In the genomic region with DNA sequence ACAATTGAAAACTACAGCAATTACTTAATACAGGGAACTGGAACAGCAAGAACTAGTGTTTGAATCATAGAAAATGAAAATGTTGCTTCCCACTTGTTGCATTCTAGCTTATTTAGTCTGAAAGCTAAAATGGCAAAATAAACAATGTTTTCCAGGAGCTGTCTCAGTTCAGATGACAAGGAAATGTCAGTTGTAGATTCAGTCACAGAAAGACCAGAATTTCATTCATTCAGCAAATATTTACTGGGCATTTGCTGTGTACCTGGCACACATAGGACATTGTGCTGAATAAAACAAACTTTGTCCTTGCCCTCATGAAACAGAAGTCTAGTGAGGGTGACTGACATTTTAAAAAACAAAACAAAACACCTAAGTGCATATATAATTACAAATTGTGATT, we compare ENCODE assay signal across 21 cellular contexts. TPM values are rescaled to one million over a fixed set of nuclear protein-coding genes. Genes with fewer than 3 reads are reported as not detected.
A peak's percentile ranks its signal among the peaks of the same experiment; 100 is the strongest.
DNase-seq lines count a peak whose midpoint lies in the region; ATAC-seq and TF ChIP-seq lines count a peak whose summit lies in the region.
"Had no signal": no experiment of that assay in that cellular context is flagged by ENCODE, and none has a peak within 500 bp of the region (broad histone marks: within the 10 kb centered on the region; RNA-seq: fewer than 3 reads in every experiment).

No MANE protein-coding gene starts in this region.

- intact Hi-C loops in left colon (cut with DNase I, micrococcal nuclease): no loop called here
- intact Hi-C loops in right lobe of liver (cut with DNase I): no loop called here
- intact Hi-C loops in naive thymus-derived CD4-positive, alpha-beta T cell (cut with micrococcal nuclease): no loop called here

- POLR2A ChIA-PET in naive thymus-derived CD4-positive, alpha-beta T cell (lab: Charles Lee): no interaction called here

- H3K9me3 Mint-ChIP-seq in naive thymus-derived CD4-positive, alpha-beta T cell: peaks cover 0 to 13% (median 2%) of the 10 kb centered on the region in 11 donors

- no peak for TF ChIP-seq POLR2A in right lobe of liver (IDR thresholded peaks at IDR 0.05)

- TF ChIP-seq CTCF in LNCaP clone FGC (IDR thresholded peaks at IDR 0.05; ENCODE audit: control insufficient read depth, extremely low read depth, insufficient read depth): no peak
- no peak for TF ChIP-seq CTCF in right lobe of liver (IDR thresholded peaks at IDR 0.05)
- no peak for TF ChIP-seq CTCF in GM13976 (IDR thresholded peaks at IDR 0.05; ENCODE audit: borderline replicate concordance, control extremely low read depth, extremely low read depth, insufficient read depth, missing control alignments)

- in situ Hi-C loops in GM13976 (cut with MboI; ENCODE audit: low sequenced_read_pairs, unreplicated experiment): no loop called here

- ATAC-seq in left colon (peak; percentile 21), right lobe of liver (peak; percentile 92 to 98 (median 98)), GM18520 (IDR thresholded peaks at IDR 0.05; ENCODE audit: unreplicated experiment) (no peak)
- no peak for ATAC-seq in naive thymus-derived CD4-positive, alpha-beta T cell
- ATAC-seq: K562 had no signal

- H3K27me3 ChIP-seq in right lobe of liver: no peaks in the 10 kb centered on the region
- no peaks in the 10 kb centered on the region for H3K27me3 ChIP-seq in naive thymus-derived CD4-positive, alpha-beta T cell (ENCODE audit: control insufficient read depth in 2 of 2, insufficient read depth in 2 of 2, low read length in 2 of 2)
- H3K27me3 ChIP-seq: BE2C had no signal

- no peaks in the 10 kb centered on the region for H3K36me3 ChIP-seq in right lobe of liver
- no peaks in the 10 kb centered on the region for H3K36me3 ChIP-seq in naive thymus-derived CD4-positive, alpha-beta T cell (ENCODE audit: control insufficient read depth in 2 of 3, insufficient read depth in 3 of 3, low read length in 3 of 3)
- H3K36me3 ChIP-seq: BE2C, HAP-1 had no signal

- H3K27ac ChIP-seq in right lobe of liver: peak overlapping the region in 1 of 3 donors; percentile 42
- H3K27ac ChIP-seq in naive thymus-derived CD4-positive, alpha-beta T cell (ENCODE audit: low read depth, low read length): no peak overlapping the region
- H3K27ac ChIP-seq: GM23248, HL-60 had no signal

- H3K27me3 Mint-ChIP-seq in naive thymus-derived CD4-positive, alpha-beta T cell: no peaks in the 10 kb centered on the region
- H3K27me3 Mint-ChIP-seq: CD4-positive, CD25-positive, alpha-beta regulatory T cell had no signal

- DNase-seq in LNCaP clone FGC (ENCODE audit: low read depth) (peak; percentile 18), left colon (no peak), right lobe of liver (no peak), RKO (ENCODE audit: low spot score) (no peak), GM13976 (ENCODE audit: low spot score) (no peak)
- DNase-seq in naive thymus-derived CD4-positive, alpha-beta T cell: no peak
- DNase-seq: ACHN; BE2C; C1 segment of cervical spinal cord; Caco-2; CD4-positive, CD25-positive, alpha-beta regulatory T cell; CD8-positive, alpha-beta memory T cell; DMS79 treated with DMSO at 0.1 percent for 48 hours; GF-D8; GM23248; IMR-90 had no signal

- H3K4me3 Mint-ChIP-seq in naive thymus-derived CD4-positive, alpha-beta T cell: no peak overlapping the region
- H3K4me3 Mint-ChIP-seq: CD4-positive, CD25-positive, alpha-beta regulatory T cell; CD8-positive, alpha-beta memory T cell had no signal

- H3K4me3 ChIP-seq in LNCaP clone FGC (ENCODE audit: low read depth, low read length) (no peak overlapping the region), right lobe of liver (no peak overlapping the region)
- no peak overlapping the region for H3K4me3 ChIP-seq in naive thymus-derived CD4-positive, alpha-beta T cell (ENCODE audit: low read length)
- H3K4me3 ChIP-seq: GM23248, HAP-1, K562 had no signal

- peaks cover 0 to 5% (median under 1%) of the 10 kb centered on the region in 5 donors for H3K36me3 Mint-ChIP-seq in naive thymus-derived CD4-positive, alpha-beta T cell

- no peaks in the 10 kb centered on the region for H3K9me3 ChIP-seq in right lobe of liver
- peaks cover 0 to under 1% (median 0%) of the 10 kb centered on the region in 3 experiments for H3K9me3 ChIP-seq in naive thymus-derived CD4-positive, alpha-beta T cell (ENCODE audit: control insufficient read depth in 2 of 3, low read length in 3 of 3)
- H3K9me3 ChIP-seq: BE2C had no signal

- peaks cover 0 to 9% (median 8%) of the 10 kb centered on the region in 7 donors for H3K4me1 Mint-ChIP-seq in naive thymus-derived CD4-positive, alpha-beta T cell

- no peak overlapping the region for H3K27ac Mint-ChIP-seq in naive thymus-derived CD4-positive, alpha-beta T cell
- H3K27ac Mint-ChIP-seq: CD8-positive, alpha-beta memory T cell had no signal

- H3K4me1 ChIP-seq in right lobe of liver: peaks cover 0 to 9% (median 2%) of the 10 kb centered on the region in 4 donors
- H3K4me1 ChIP-seq in naive thymus-derived CD4-positive, alpha-beta T cell (ENCODE audit: control insufficient read depth in 2 of 2, insufficient read depth in 2 of 2, low read length in 2 of 2): no peaks in the 10 kb centered on the region
- H3K4me1 ChIP-seq: BE2C, Caco-2 had no signal

- CTCF ChIA-PET in naive thymus-derived CD4-positive, alpha-beta T cell (lab: Charles Lee): no interaction called here

RNA-seq across cellular contexts. Expression of a gene that starts 41.5 kb away (rescaled TPM):
- total RNA-seq in left colon: 1 to 10 TPM in 1 of 2 donors, under 1 TPM in 1; 0.79 to 3.1 TPM
- 1 to 10 TPM in 3 of 6 experiments, under 1 TPM in 3; 0.35 to 2.0 (median 0.96) TPM for total RNA-seq in right lobe of liver
- 10 to 100 TPM in 2 of 5 experiments, 1 to 10 TPM in 3; 1.9 to 36.4 (median 6.9) TPM for total RNA-seq in naive thymus-derived CD4-positive, alpha-beta T cell
- 1 to 10 TPM; 2.3 to 2.9 TPM for polyA plus RNA-seq in naive thymus-derived CD4-positive, alpha-beta T cell
- total RNA-seq: HT1080, K562 had no signal

Comparison
In these comparisons a context has a peak if more than half of its experiments do, and no peak if none do; other contexts are left out.
1. ATAC-seq: peak in left colon (single experiment) and right lobe of liver (4 of 4); none in naive thymus-derived CD4-positive, alpha-beta T cell (single experiment) and GM18520 (single experiment).